Comparison of ENCODE assay signal across 10 cellular contexts in the genomic region with DNA sequence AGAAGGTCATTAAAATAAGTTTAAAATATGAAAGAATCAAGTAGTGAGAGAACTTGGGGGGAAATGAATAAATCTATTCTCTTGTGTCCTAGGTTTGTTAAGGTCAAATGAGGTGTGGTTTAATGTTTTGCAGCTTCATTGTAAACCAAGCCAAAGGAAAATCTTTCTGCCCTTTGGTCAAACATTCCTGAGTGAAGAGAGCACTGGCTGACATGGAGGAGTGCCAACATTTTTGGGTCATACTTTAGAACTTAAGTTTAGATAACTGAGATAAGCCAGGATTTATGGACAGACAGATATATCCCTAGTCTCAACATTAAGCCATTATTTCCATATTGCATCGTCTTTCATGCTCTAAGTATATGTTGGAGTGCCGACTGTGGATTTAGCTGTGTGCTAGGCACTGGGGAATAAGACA.
A peak's percentile ranks its signal among the peaks of the same experiment; 100 is the strongest.
DNase-seq lines count a peak whose midpoint lies in the region; ATAC-seq and TF ChIP-seq lines count a peak whose summit lies in the region.
"Had no signal": no experiment of that assay in that cellular context is flagged by ENCODE, and none has a peak within 500 bp of the region (broad histone marks: within the 10 kb centered on the region; RNA-seq: fewer than 3 reads in every experiment).

No MANE protein-coding gene starts in this region.

- no peaks in the 10 kb centered on the region for H3K36me3 ChIP-seq in HAP-1 (replicated peaks)

- peak; percentile 78 to 93 for DNase-seq in HAP-1 (ENCODE audit: low spot score in 2 of 2)
- peak; percentile 85 to 95 for DNase-seq in foreskin fibroblast
- DNase-seq in skeletal muscle cell (ENCODE audit: low read depth): peak; percentile 67
- DNase-seq in activated naive CD4-positive, alpha-beta T cell treated with Interleukin-2 at 50 U/mL for 16 hours: no peak
- DNase-seq: NCI-H1930; stimulated activated naive CD8-positive, alpha-beta T cell treated with anti-CD3 and anti-CD28 coated beads, Interleukin-15, amount 100 ng/mL, for 72 hours had no signal

- no peaks in the 10 kb centered on the region for H3K27me3 ChIP-seq in HAP-1 (ENCODE audit: low read depth)

- in situ Hi-C loops in HAP-1 (cut with MboI; ENCODE audit: low sequenced_read_pairs): no loop called here

- no peaks in the 10 kb centered on the region; the same call in 1 of the 2 replicates for H3K9me3 ChIP-seq in HAP-1

- H3K4me1 ChIP-seq in HAP-1: peaks cover 22% of the 10 kb centered on the region

- no peak for TF ChIP-seq CTCF in foreskin fibroblast (IDR thresholded peaks at IDR 0.05; ENCODE audit: low read depth, low read length)

- no peak overlapping the region for H3K4me3 ChIP-seq in HAP-1
- H3K4me3 ChIP-seq in foreskin fibroblast (ENCODE audit: low read depth in 1 of 2, low read length in 2 of 2): no peak overlapping the region
- H3K4me3 ChIP-seq in skeletal muscle cell (ENCODE audit: low read depth, low read length): no peak overlapping the region

- ATAC-seq in SK-N-SH treated with all-trans-retinoic acid at 6 μM for 48 hours: peak; percentile 77
- ATAC-seq in HG02938 (IDR thresholded peaks at IDR 0.05; ENCODE audit: unreplicated experiment): no peak
- ATAC-seq in GM18502 (IDR thresholded peaks at IDR 0.05; ENCODE audit: poor library complexity, unreplicated experiment): no peak
- ATAC-seq in GM19328 (IDR thresholded peaks at IDR 0.05; ENCODE audit: unreplicated experiment): no peak
- ATAC-seq: stimulated activated naive CD8-positive, alpha-beta T cell treated with anti-CD3 and anti-CD28 coated beads, Interleukin-15, amount 100 ng/mL, for 72 hours had no signal

TF ChIP-seq in SK-N-SH treated with all-trans-retinoic acid at 6 μM for 48 hours, 23 proteins besides CTCF, POLR2A, EP300 and RAD21:
- TF ChIP-seq RARB (CRISPR knock-in tag; IDR thresholded peaks at IDR 0.05) (no peak), SNAI2 (CRISPR knock-in tag; IDR thresholded peaks at IDR 0.05) (0 out of 2 replicates have a peak, but pooled peaks have one; percentile 22), GLIS3 (CRISPR knock-in tag; IDR thresholded peaks at IDR 0.05) (no peak), ZC3H10 (CRISPR knock-in tag; IDR thresholded peaks at IDR 0.05) (0 out of 2 replicates have a peak, but pooled peaks have one; percentile 43), TOX (CRISPR knock-in tag; IDR thresholded peaks at IDR 0.05; ENCODE audit: borderline replicate concordance) (peak; percentile 34; the same call in 1 of the 2 replicates), ISL1 (CRISPR knock-in tag; IDR thresholded peaks at IDR 0.05) (peak; percentile 98), ZFP3 (CRISPR knock-in tag; IDR thresholded peaks at IDR 0.05) (peak; percentile 63; the same call in 1 of the 2 replicates)
- TF ChIP-seq, protein P1, sequence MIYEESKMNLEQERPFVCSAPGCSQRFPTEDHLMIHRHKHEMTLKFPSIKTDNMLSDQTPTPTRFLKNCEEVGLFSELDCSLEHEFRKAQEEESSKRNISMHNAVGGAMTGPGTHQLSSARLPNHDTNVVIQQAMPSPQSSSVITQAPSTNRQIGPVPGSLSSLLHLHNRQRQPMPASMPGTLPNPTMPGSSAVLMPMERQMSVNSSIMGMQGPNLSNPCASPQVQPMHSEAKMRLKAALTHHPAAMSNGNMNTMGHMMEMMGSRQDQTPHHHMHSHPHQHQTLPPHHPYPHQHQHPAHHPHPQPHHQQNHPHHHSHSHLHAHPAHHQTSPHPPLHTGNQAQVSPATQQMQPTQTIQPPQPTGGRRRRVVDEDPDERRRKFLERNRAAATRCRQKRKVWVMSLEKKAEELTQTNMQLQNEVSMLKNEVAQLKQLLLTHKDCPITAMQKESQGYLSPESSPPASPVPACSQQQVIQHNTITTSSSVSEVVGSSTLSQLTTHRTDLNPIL (CRISPR knock-in tag; IDR thresholded peaks at IDR 0.05; ENCODE audit: low read depth): peak; percentile 88
TF ChIP-seq in SK-N-SH treated with all-trans-retinoic acid at 6 μM for 48 hours: peak in this region for 6.
